Comparison of ENCODE assay signal across 9 cellular contexts in the genomic region with DNA sequence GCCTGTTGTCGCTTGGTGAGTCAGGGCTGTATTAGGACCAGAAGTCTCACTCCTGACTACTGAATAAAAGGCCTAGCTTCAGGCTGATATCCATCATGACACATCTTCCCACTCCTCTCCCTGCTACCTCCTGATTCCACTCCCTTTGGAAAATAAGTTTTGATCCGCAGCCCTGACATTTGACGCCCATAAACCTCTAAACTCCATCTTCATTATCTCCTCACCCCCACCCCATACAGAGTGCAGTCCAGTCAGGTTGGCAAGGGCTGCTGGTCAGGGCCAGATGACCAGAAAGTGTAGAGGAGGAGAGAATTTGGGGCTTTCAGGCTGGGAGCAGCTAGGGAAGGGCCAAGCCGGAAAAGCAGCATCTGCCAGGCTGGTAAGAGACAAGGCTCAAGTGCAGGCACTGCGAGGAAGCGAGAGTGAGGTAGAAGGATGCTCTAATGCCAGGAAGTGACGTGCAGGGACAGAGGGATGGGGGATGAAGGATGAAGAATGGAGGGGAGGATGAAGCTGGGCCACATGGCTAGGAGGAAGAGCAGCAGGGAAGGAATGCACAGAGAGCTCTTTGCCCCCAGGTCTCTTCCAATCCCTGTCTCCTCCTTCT. TPM values are rescaled to one million over a fixed set of nuclear protein-coding genes. Genes with fewer than 3 reads are reported as not detected.
DNase-seq lines count a peak whose midpoint lies in the region; ATAC-seq, FAIRE-seq and TF ChIP-seq lines count a peak whose summit lies in the region.
"Had no signal": no experiment of that assay in that cellular context is flagged by ENCODE, and none has a peak within 500 bp of the region (broad histone marks: within the 10 kb centered on the region; RNA-seq: fewer than 3 reads in every experiment).

No MANE protein-coding gene starts in this region.

- H3K79me2 ChIP-seq in K562 (ENCODE audit: control insufficient read depth, insufficient read depth, low read length) = peaks cover 16% of the 10 kb centered on the region

- TF ChIP-seq CTCF in heart right ventricle (IDR thresholded peaks at IDR 0.05) (no peak), K562 (IDR thresholded peaks at IDR 0.05 in 2 of 3, conservative IDR thresholded peaks at IDR 0.05 in 1 of 3; ENCODE audit: insufficient read depth in 2 of 3, low read depth in 1 of 3, low read length in 3 of 3) (no peak), upper lobe of right lung (IDR thresholded peaks at IDR 0.05) (no peak), D721Med (IDR thresholded peaks at IDR 0.05; ENCODE audit: insufficient read depth, missing control alignments) (no peak)

- no peak for TF ChIP-seq POLR2A in K562 (conservative IDR thresholded peaks at IDR 0.05)

- FAIRE-seq in K562 (lab: Jason Lieb, UNC) (peak; percentile 35), D721Med (lab: Jason Lieb, UNC) (no peak)

- no peaks in the 10 kb centered on the region for H3K36me3 ChIP-seq in heart right ventricle
- H3K36me3 ChIP-seq in K562 (ENCODE audit: control insufficient read depth, insufficient read depth, low read length) = no peaks in the 10 kb centered on the region
- no peaks in the 10 kb centered on the region for H3K36me3 ChIP-seq in mucosa of rectum (ENCODE audit: control insufficient read depth in 2 of 2, insufficient read depth in 2 of 2, low read length in 2 of 2)
- H3K36me3 ChIP-seq in upper lobe of right lung = no peaks in the 10 kb centered on the region

- H3K4me3 ChIP-seq in heart right ventricle = peak overlapping the region; percentile 10 to 82 (median 73)
- peak overlapping the region; percentile 59 for H3K4me3 ChIP-seq in K562
- peak overlapping the region; percentile 25 to 87 for H3K4me3 ChIP-seq in mucosa of rectum (ENCODE audit: low read length in 2 of 2)
- peak overlapping the region; percentile 77 for H3K4me3 ChIP-seq in upper lobe of right lung

- WGBS in heart right ventricle, 2 donors = 81 to 92% methylated on average over 7 of the region's 7 CpGs
- WGBS in K562 (ENCODE audit: insufficient coverage, low coverage, missing lambda C conversion rate) = 90% methylated on average over 7 of the region's 7 CpGs

- BruUV-seq in K562 (replicated peaks; lab: Mats Ljungman, UMichigan) = no TSS peak

- H2AFZ ChIP-seq in K562 (ENCODE audit: low read depth, low read length) = no peak overlapping the region

- H3K9ac ChIP-seq in K562 (ENCODE audit: insufficient read depth in 1 of 2, low read depth in 2 of 2, low read length in 2 of 2) = peak overlapping the region; percentile 74 to 95; a peak in 3 of 4 replicates
- H3K9ac ChIP-seq in mucosa of rectum (ENCODE audit: low read depth in 1 of 2, low read length in 2 of 2) = peak overlapping the region in 1 of 2 donors; percentile 70

- H3K4me1 ChIP-seq in heart right ventricle (peaks cover 8 to 51% (median 31%) of the 10 kb centered on the region in 9 donors), K562 (replicated peaks in 1 of 2; ENCODE audit: control insufficient read depth in 2 of 2, insufficient read depth in 2 of 2, low read length in 2 of 2) (peaks cover 22 to 28% of the 10 kb centered on the region in 2 experiments; a peak in 4 of 5 replicates), mucosa of rectum (ENCODE audit: control insufficient read depth in 2 of 2, insufficient read depth in 2 of 2, low read length in 2 of 2) (peaks cover 22 to 35% of the 10 kb centered on the region in 2 donors), upper lobe of right lung (peaks cover 35% of the 10 kb centered on the region)

- TF ChIP-seq EP300 in K562 (IDR thresholded peaks at IDR 0.05; ENCODE audit: low read length) = no peak

- CTCF ChIA-PET in K562 (lab: Yijun Ruan, JAX; ENCODE audit: low intra/inter-chr PET ratio) = no interaction called here

- peak overlapping the region in 6 of 10 donors; percentile 68 to 83 (median 77) for H3K27ac ChIP-seq in heart right ventricle
- no peak overlapping the region for H3K27ac ChIP-seq in K562 (ENCODE audit: extremely low read depth, low read depth, low read length)
- no peak overlapping the region for H3K27ac ChIP-seq in mucosa of rectum (ENCODE audit: low read depth in 2 of 2, low read length in 2 of 2)
- no peak overlapping the region for H3K27ac ChIP-seq in upper lobe of right lung

- TF ChIP-seq RAD21 in K562 (CRISPR knock-in tag; conservative IDR thresholded peaks at IDR 0.05 in 1 of 2, IDR thresholded peaks at IDR 0.05 in 1 of 2) = no peak

- intact Hi-C loops in heart right ventricle (cut with DNase I) (loop anchor here in 6 of 10 donors (5.0 to 10.0 kb wide), 6 partner anchors 86 to 341 kb away; a partner anchor contains a TSS), Right ventricle myocardium superior (cut with DNase I) (loop anchor here (5.0 kb wide), 1 partner anchor 136 kb away; no protein-coding TSS in a partner anchor), K562 (cut with micrococcal nuclease) (loop anchor here (5.0 to 10.0 kb wide), 2 partner anchors 276 to 393 kb away; a partner anchor contains a TSS), upper lobe of right lung (cut with DNase I) (loop anchor here (5.0 kb wide), 1 partner anchor 86 kb away; a partner anchor contains a TSS)

- no peaks in the 10 kb centered on the region for H3K9me1 ChIP-seq in K562 (ENCODE audit: control insufficient read depth, insufficient read depth, low read length)

- DNase-seq in heart right ventricle (no peak), Right ventricle myocardium superior (no peak), K562 (ENCODE audit: extremely low read depth in 1 of 4, low spot score in 3 of 4) (peak in 1 of 4 experiments; percentile 3), upper lobe of right lung (no peak), D721Med (ENCODE audit: insufficient read length, low spot score) (no peak)
- DNase-seq: amniotic stem cell had no signal

- peaks cover 0 to 4% (median 0%) of the 10 kb centered on the region in 7 donors for H3K27me3 ChIP-seq in heart right ventricle
- H3K27me3 ChIP-seq in K562 (ENCODE audit: control insufficient read depth in 2 of 2, insufficient read depth in 2 of 2, low read length in 2 of 2) = no peaks in the 10 kb centered on the region; a peak in 1 of 5 replicates
- no peaks in the 10 kb centered on the region for H3K27me3 ChIP-seq in mucosa of rectum (ENCODE audit: control insufficient read depth in 2 of 2, insufficient read depth in 2 of 2, low read length in 2 of 2)
- no peaks in the 10 kb centered on the region for H3K27me3 ChIP-seq in upper lobe of right lung

- H3K9me3 ChIP-seq in heart right ventricle = no peaks in the 10 kb centered on the region
- H3K9me3 ChIP-seq in K562 (replicated peaks; ENCODE audit: control insufficient read depth, insufficient read depth, low read depth, low read length) = no peaks in the 10 kb centered on the region
- H3K9me3 ChIP-seq in mucosa of rectum (ENCODE audit: control insufficient read depth in 2 of 2, low read length in 2 of 2) = no peaks in the 10 kb centered on the region
- no peaks in the 10 kb centered on the region for H3K9me3 ChIP-seq in upper lobe of right lung

- H4K20me1 ChIP-seq in K562 (replicated peaks; ENCODE audit: control insufficient read depth, insufficient read depth, low read length) = 0 out of 2 replicates have a peak, but pooled peaks cover 3% of the 10 kb centered on the region

- POLR2A ChIA-PET in K562 (lab: Yijun Ruan, JAX) = interaction anchor here (0.7 to 1.1 kb wide), 2 partner anchors 46 to 221 kb away, joined by 3 read pairs; a partner anchor contains a TSS

- H3K4me2 ChIP-seq in K562 (ENCODE audit: insufficient read depth, low read length) = peak overlapping the region; percentile 96

- ATAC-seq in heart right ventricle (no peak), Right ventricle myocardium superior (ENCODE audit: poor library complexity) (no peak), K562 (no peak), upper lobe of right lung (no peak), GM18502 (IDR thresholded peaks at IDR 0.05; ENCODE audit: poor library complexity, unreplicated experiment) (no peak), GM18868 (IDR thresholded peaks at IDR 0.05; ENCODE audit: unreplicated experiment) (no peak)

- in situ Hi-C loops in K562 (cut with MboI) = loop anchor here (5.0 kb wide), 1 partner anchor 86 kb away; a partner anchor contains a TSS

RNA-seq across cellular contexts. Expression of a gene that starts 1.2 kb away (rescaled TPM):
- 10 to 100 TPM in 9 of 10 donors, 1 to 10 TPM in 1; 8.0 to 27.7 (median 14.9) TPM for total RNA-seq in heart right ventricle
- 10 to 100 TPM; 14.6 to 45.4 TPM for polyA plus RNA-seq in heart right ventricle
- 21.0 TPM for total RNA-seq in Right ventricle myocardium superior
- total RNA-seq in K562 (2011; cell fraction: chromatin; rRNA removed; ENCODE audit: low replicate concordance) = 30.9 and 86.1 TPM in 2 replicates
- total RNA-seq in K562 (2011; cell fraction: nucleolus; rRNA removed) = 84.9 and 89.9 TPM in 2 replicates
- total RNA-seq in K562 (2011; cell fraction: nucleoplasm; rRNA removed) = 45.7 and 51.5 TPM in 2 replicates
- 5.9 and 8.7 TPM in 2 replicates for total RNA-seq in K562 (2014; rRNA removed)
- 1.9 and 2.9 TPM in 2 replicates for total RNA-seq in K562 (2014; rRNA removed; fragmentation: Illumina TruSeq; extraction: Trizol)
- 3.1 and 3.3 TPM in 2 replicates for total RNA-seq in K562 (2015; rRNA removed; fragmentation: Illumina TruSeq; extraction: Trizol)
- total RNA-seq in K562 (2021) = 16.4 and 18.3 TPM in 2 replicates
- 11.4 and 22.1 TPM in 2 replicates for polyA plus RNA-seq in K562 (2011; rRNA removed)
- polyA plus RNA-seq in K562 (2011; cell fraction: cytosol; rRNA removed) = 14.2 and 19.5 TPM in 2 replicates
- polyA plus RNA-seq in K562 (2011; cell fraction: nucleus; rRNA removed) = 77.0 and 120 TPM in 2 replicates
- 13.0 and 26.9 TPM in 2 replicates for polyA plus RNA-seq in K562 (2012)
- 8.4 and 9.8 TPM in 2 replicates for polyA plus RNA-seq in K562 (2014; fragmentation: Illumina TruSeq; extraction: Trizol)
- under 1 TPM; 0.04 to 0.07 TPM for polyA plus RNA-seq in K562 (2014; fragmentation: Nextera tagmentation; extraction: Ambion mirVana)
- 17.3 and 21.6 TPM in 2 replicates for polyA plus RNA-seq in K562 (2014; rRNA removed)
- polyA minus RNA-seq in K562 (2011; rRNA and poly(A)+ RNA removed) = 3.9 and 5.2 TPM in 2 replicates
- 8.5 and 14.2 TPM in 2 replicates for polyA minus RNA-seq in K562 (2011; cell fraction: cytosol; rRNA and poly(A)+ RNA removed)
- polyA minus RNA-seq in K562 (2011; cell fraction: nucleus; rRNA and poly(A)+ RNA removed) = 35.8 and 38.2 TPM in 2 replicates
- 20.6 TPM for total RNA-seq in upper lobe of right lung

RNA-seq across cellular contexts. Expression of a gene that starts 5.0 kb away (rescaled TPM):
- total RNA-seq in heart right ventricle = 100 to 1,000 TPM in 6 of 10 donors, 10 to 100 TPM in 4; 90.2 to 125 (median 104) TPM
- polyA plus RNA-seq in heart right ventricle = 100 to 1,000 TPM in 1 of 2 donors, 10 to 100 TPM in 1; 65.4 to 213 TPM
- total RNA-seq in Right ventricle myocardium superior = 137 TPM
- total RNA-seq in K562 (2011; cell fraction: chromatin; rRNA removed; ENCODE audit: low replicate concordance) = 516 and 596 TPM in 2 replicates
- 361 and 396 TPM in 2 replicates for total RNA-seq in K562 (2011; cell fraction: nucleolus; rRNA removed)
- 372 and 398 TPM in 2 replicates for total RNA-seq in K562 (2011; cell fraction: nucleoplasm; rRNA removed)
- 94.3 and 97.9 TPM in 2 replicates for total RNA-seq in K562 (2014; rRNA removed)
- total RNA-seq in K562 (2014; rRNA removed; fragmentation: Illumina TruSeq; extraction: Trizol) = 49.5 and 52.9 TPM in 2 replicates
- 43.7 and 48.6 TPM in 2 replicates for total RNA-seq in K562 (2015; rRNA removed; fragmentation: Illumina TruSeq; extraction: Trizol)
- total RNA-seq in K562 (2021) = 64.0 and 66.2 TPM in 2 replicates
- 246 and 419 TPM in 2 replicates for polyA plus RNA-seq in K562 (2011; rRNA removed)
- 192 and 432 TPM in 2 replicates for polyA plus RNA-seq in K562 (2011; cell fraction: cytosol; rRNA removed)
- 526 and 978 TPM in 2 replicates for polyA plus RNA-seq in K562 (2011; cell fraction: nucleus; rRNA removed)
- polyA plus RNA-seq in K562 (2012) = 73.5 and 75.8 TPM in 2 replicates
- 64.0 and 77.6 TPM in 2 replicates for polyA plus RNA-seq in K562 (2014; fragmentation: Illumina TruSeq; extraction: Trizol)
- 10 to 100 TPM; 21.9 to 26.5 TPM for polyA plus RNA-seq in K562 (2014; fragmentation: Nextera tagmentation; extraction: Ambion mirVana)
- polyA plus RNA-seq in K562 (2014; rRNA removed) = 78.4 and 81.5 TPM in 2 replicates
- 306 and 390 TPM in 2 replicates for polyA minus RNA-seq in K562 (2011; rRNA and poly(A)+ RNA removed)
- polyA minus RNA-seq in K562 (2011; cell fraction: cytosol; rRNA and poly(A)+ RNA removed) = 144 and 252 TPM in 2 replicates
- polyA minus RNA-seq in K562 (2011; cell fraction: nucleus; rRNA and poly(A)+ RNA removed) = 250 and 495 TPM in 2 replicates
- total RNA-seq in upper lobe of right lung = 146 TPM

RNA-seq across cellular contexts. Expression of a gene that starts 46.0 kb away (rescaled TPM):
- 10 to 100 TPM; 15.5 to 19.7 (median 18.0) TPM for total RNA-seq in heart right ventricle
- 10 to 100 TPM; 11.6 to 37.5 TPM for polyA plus RNA-seq in heart right ventricle
- total RNA-seq in Right ventricle myocardium superior = 13.4 TPM
- total RNA-seq in K562 (2011; cell fraction: chromatin; rRNA removed; ENCODE audit: low replicate concordance) = 25.4 and 45.0 TPM in 2 replicates
- 13.2 and 16.3 TPM in 2 replicates for total RNA-seq in K562 (2011; cell fraction: nucleolus; rRNA removed)
- 23.8 and 31.5 TPM in 2 replicates for total RNA-seq in K562 (2011; cell fraction: nucleoplasm; rRNA removed)
- total RNA-seq in K562 (2014; rRNA removed) = 5.2 and 8.1 TPM in 2 replicates
- total RNA-seq in K562 (2014; rRNA removed; fragmentation: Illumina TruSeq; extraction: Trizol) = 6.7 and 7.8 TPM in 2 replicates
- total RNA-seq in K562 (2015; rRNA removed; fragmentation: Illumina TruSeq; extraction: Trizol) = 6.1 and 8.4 TPM in 2 replicates
- 17.3 and 17.7 TPM in 2 replicates for total RNA-seq in K562 (2021)
- polyA plus RNA-seq in K562 (2011; rRNA removed) = 9.9 and 12.7 TPM in 2 replicates
- 13.6 and 16.0 TPM in 2 replicates for polyA plus RNA-seq in K562 (2011; cell fraction: cytosol; rRNA removed)
- 10.0 and 12.5 TPM in 2 replicates for polyA plus RNA-seq in K562 (2011; cell fraction: nucleus; rRNA removed)
- polyA plus RNA-seq in K562 (2012) = 16.1 and 16.6 TPM in 2 replicates
- polyA plus RNA-seq in K562 (2014; fragmentation: Illumina TruSeq; extraction: Trizol) = 18.6 and 25.0 TPM in 2 replicates
- polyA plus RNA-seq in K562 (2014; fragmentation: Nextera tagmentation; extraction: Ambion mirVana) = 1 to 10 TPM; 8.2 to 9.5 TPM
- polyA plus RNA-seq in K562 (2014; rRNA removed) = 12.2 TPM in 2 replicates
- polyA minus RNA-seq in K562 (2011; rRNA and poly(A)+ RNA removed) = 18.4 and 18.5 TPM in 2 replicates
- polyA minus RNA-seq in K562 (2011; cell fraction: cytosol; rRNA and poly(A)+ RNA removed) = 16.5 and 18.4 TPM in 2 replicates
- polyA minus RNA-seq in K562 (2011; cell fraction: nucleus; rRNA and poly(A)+ RNA removed) = 8.5 and 11.3 TPM in 2 replicates
- 27.8 TPM for total RNA-seq in upper lobe of right lung

Comparison
In these comparisons a context has a peak if more than half of its experiments do, and no peak if none do; other contexts are left out.
1. H3K27ac ChIP-seq: peak in heart right ventricle (6 of 10); none in K562 (single experiment), mucosa of rectum (0 of 2) and upper lobe of right lung (single experiment).
2. Peak in every context shown above with its lines, with median percentiles within 50 percentile points of each other: H3K4me3 ChIP-seq.